13 cellular contexts compared by ENCODE assay signal in genomic region chr14:99426796-99427346, GRCh38. TPM values are rescaled to one million over a fixed set of nuclear protein-coding genes. Genes with fewer than 3 reads are reported as not detected.
DNase-seq lines count a peak whose midpoint lies in the region; ATAC-seq and TF ChIP-seq lines count a peak whose summit lies in the region.
"Had no signal": no experiment of that assay in that cellular context is flagged by ENCODE, and none has a peak within 500 bp of the region (broad histone marks: within the 10 kb centered on the region; RNA-seq: fewer than 3 reads in every experiment).

No MANE protein-coding gene starts in this region.

- peak overlapping the region; percentile 4 for H3K4ac ChIP-seq in trophoblast cell (ENCODE audit: low read depth, low read length)

- H3K36me3 Mint-ChIP-seq in GM23338 (ENCODE audit: low read depth) = peaks cover 29% of the 10 kb centered on the region
- peaks cover 8% of the 10 kb centered on the region for H3K36me3 Mint-ChIP-seq in T-helper 17 cell (ENCODE audit: low read depth)

- ATAC-seq in GM23338 (no peak), T-helper 17 cell (no peak), SK-N-SH treated with all-trans-retinoic acid at 6 μM for 48 hours (no peak)
- ATAC-seq: CD8-positive, alpha-beta T cell had no signal

- peak overlapping the region; percentile 6 for H3K18ac ChIP-seq in trophoblast cell (ENCODE audit: low read length)

- peaks cover 16% of the 10 kb centered on the region for H3K9me3 Mint-ChIP-seq in GM23338

- H3K9me2 ChIP-seq in GM23338 (ENCODE audit: insufficient read depth) = no peaks in the 10 kb centered on the region

- H2BK12ac ChIP-seq in trophoblast cell (ENCODE audit: low read length) = peak overlapping the region; percentile 9

- H3K4me3 Mint-ChIP-seq in GM23338 (no peak overlapping the region), T-helper 17 cell (no peak overlapping the region)
- H3K4me3 Mint-ChIP-seq: CD8-positive, alpha-beta T cell had no signal

- peak overlapping the region; percentile 5 for H3K14ac ChIP-seq in trophoblast cell (ENCODE audit: low read length)

- no peak overlapping the region for H2AFZ ChIP-seq in GM23338
- no peak overlapping the region for H2AFZ ChIP-seq in trophoblast cell (ENCODE audit: insufficient read depth, low read length, poor library complexity)

- peaks cover 35% of the 10 kb centered on the region for H3K79me2 ChIP-seq in GM23338 (replicated peaks; ENCODE audit: insufficient read depth)
- peaks cover 8% of the 10 kb centered on the region for H3K79me2 ChIP-seq in trophoblast cell (ENCODE audit: control insufficient read depth, insufficient read depth, low read length, poor library complexity)

- H3K9me3 ChIP-seq in T-helper 17 cell (ENCODE audit: control insufficient read depth, low read length, poor library complexity, severe bottlenecking) (no peaks in the 10 kb centered on the region), trophoblast cell (ENCODE audit: insufficient read depth, low read depth, low read length) (peaks cover 3% of the 10 kb centered on the region)

- no peak for TF ChIP-seq CTCF in GM23338 (conservative IDR thresholded peaks at IDR 0.05; ENCODE audit: low read depth in 2 of 2)

- H3K27me3 ChIP-seq in GM23338 (ENCODE audit: insufficient read depth) (no peaks in the 10 kb centered on the region), trophoblast cell (ENCODE audit: insufficient read depth, low read length) (no peaks in the 10 kb centered on the region)

- H3K27ac Mint-ChIP-seq in GM23338 (peak overlapping the region; percentile 63; the same call in 1 of the 2 replicates), T-helper 17 cell (peak overlapping the region; percentile 60)
- H3K27ac Mint-ChIP-seq: CD8-positive, alpha-beta T cell had no signal

- no peak overlapping the region for H3K23ac ChIP-seq in trophoblast cell (ENCODE audit: low read length)

- in situ Hi-C loops in KBM-7 (cut with MboI; ENCODE audit: low pct_unique_long_range_greater_than_20kb, low sequenced_read_pairs) = no loop called here

- no peak overlapping the region for H4K12ac ChIP-seq in trophoblast cell (ENCODE audit: low read depth, low read length)

- H3K9ac ChIP-seq in trophoblast cell (ENCODE audit: low read length) = no peak overlapping the region

- H3K4me2 ChIP-seq in GM23338 (no peak overlapping the region), trophoblast cell (ENCODE audit: low read length) (no peak overlapping the region)

- H2BK120ac ChIP-seq in trophoblast cell (ENCODE audit: insufficient read depth, low read length, poor library complexity) = peak overlapping the region; percentile 9

- H3K36me3 ChIP-seq in GM23338 (ENCODE audit: insufficient read depth) = peaks cover 14% of the 10 kb centered on the region
- H3K36me3 ChIP-seq in trophoblast cell (ENCODE audit: control insufficient read depth in 1 of 2, insufficient read depth in 2 of 2, low read length in 2 of 2) = peaks cover 9 to 18% of the 10 kb centered on the region in 2 experiments

- H2BK5ac ChIP-seq in trophoblast cell (ENCODE audit: low read depth, low read length, poor library complexity) = peak overlapping the region; percentile 32

- H3K4me1 ChIP-seq in GM23338 (ENCODE audit: insufficient read depth) (peaks cover 42% of the 10 kb centered on the region), trophoblast cell (ENCODE audit: control insufficient read depth in 1 of 2, insufficient read depth in 2 of 2, low read length in 2 of 2) (peaks cover 36 to 42% of the 10 kb centered on the region in 2 experiments)

- H2AK5ac ChIP-seq in trophoblast cell (ENCODE audit: low read length) = peak overlapping the region; percentile 20

- H4K91ac ChIP-seq in trophoblast cell (ENCODE audit: low read depth, low read length) = peak overlapping the region; percentile 52

- H3K4me3 ChIP-seq in GM23338 (no peak overlapping the region), trophoblast cell (ENCODE audit: low read depth, low read length) (no peak overlapping the region)

- peak overlapping the region; percentile 3 for H4K8ac ChIP-seq in trophoblast cell (ENCODE audit: low read depth, low read length)

- H3K79me1 ChIP-seq in trophoblast cell (ENCODE audit: low read length) = peaks cover 31% of the 10 kb centered on the region

- H4K20me1 ChIP-seq in GM23338 (replicated peaks; ENCODE audit: insufficient read depth) = peaks cover 6% of the 10 kb centered on the region

- no peaks in the 10 kb centered on the region for H3F3A ChIP-seq in GM23338 (replicated peaks; ENCODE audit: low read depth)

- no peak for DNase-seq in GM23338 (ENCODE audit: low spot score)
- DNase-seq in T-helper 17 cell = no peak
- peak; percentile 29 for DNase-seq in islet precursor cell
- DNase-seq in trophoblast cell = peak in 1 of 2 donors; percentile 6
- no peak for DNase-seq in AG08396 (ENCODE audit: low spot score)
- DNase-seq in KBM-7 = no peak
- DNase-seq: CD8-positive, alpha-beta T cell; MV-4-11; NCI-H1436 treated with DMSO at 0.1 percent for 48 hours; NCI-H2081 treated with DMSO at 0.1 percent for 48 hours; NCI-H226; NCI-H748 treated with DMSO at 0.1 percent for 48 hours had no signal

- H3K27me3 Mint-ChIP-seq in GM23338 (ENCODE audit: insufficient read depth, low read depth, poor library complexity) (peaks cover 6% of the 10 kb centered on the region), T-helper 17 cell (no peaks in the 10 kb centered on the region)

- H3K4me1 Mint-ChIP-seq in GM23338 (peaks cover 53% of the 10 kb centered on the region), T-helper 17 cell (peaks cover 30% of the 10 kb centered on the region)

- no CpG with 5 or more reads among the region's 12 CpGs for WGBS in trophoblast cell (ENCODE audit: extremely low coverage, insufficient coverage, insufficient read length)

- H3K27ac ChIP-seq in GM23338 (ENCODE audit: low read depth) = no peak overlapping the region
- H3K27ac ChIP-seq in trophoblast cell (ENCODE audit: low read depth, low read length) = peak overlapping the region; percentile 2

TF ChIP-seq in GM23338, 12 proteins besides CTCF, POLR2A, EP300 and RAD21 (continues in another document):
- no peak for TF ChIP-seq ETS1 (IDR thresholded peaks at IDR 0.05)

TF ChIP-seq in SK-N-SH treated with all-trans-retinoic acid at 6 μM for 48 hours, 23 proteins besides CTCF, POLR2A, EP300 and RAD21:
- no peak for TF ChIP-seq BACH2 (CRISPR knock-in tag; IDR thresholded peaks at IDR 0.05; ENCODE audit: borderline replicate concordance)
- TF ChIP-seq TOX (CRISPR knock-in tag; IDR thresholded peaks at IDR 0.05; ENCODE audit: borderline replicate concordance) = no peak
- TF ChIP-seq ZNF70 (CRISPR knock-in tag; IDR thresholded peaks at IDR 0.05) = no peak
- no peak for TF ChIP-seq ISL1 (CRISPR knock-in tag; IDR thresholded peaks at IDR 0.05)
- TF ChIP-seq ZNF8 (CRISPR knock-in tag; IDR thresholded peaks at IDR 0.05) = no peak
- TF ChIP-seq TCF4 (CRISPR knock-in tag; IDR thresholded peaks at IDR 0.05; ENCODE audit: borderline replicate concordance) = no peak
- TF ChIP-seq, protein P1, sequence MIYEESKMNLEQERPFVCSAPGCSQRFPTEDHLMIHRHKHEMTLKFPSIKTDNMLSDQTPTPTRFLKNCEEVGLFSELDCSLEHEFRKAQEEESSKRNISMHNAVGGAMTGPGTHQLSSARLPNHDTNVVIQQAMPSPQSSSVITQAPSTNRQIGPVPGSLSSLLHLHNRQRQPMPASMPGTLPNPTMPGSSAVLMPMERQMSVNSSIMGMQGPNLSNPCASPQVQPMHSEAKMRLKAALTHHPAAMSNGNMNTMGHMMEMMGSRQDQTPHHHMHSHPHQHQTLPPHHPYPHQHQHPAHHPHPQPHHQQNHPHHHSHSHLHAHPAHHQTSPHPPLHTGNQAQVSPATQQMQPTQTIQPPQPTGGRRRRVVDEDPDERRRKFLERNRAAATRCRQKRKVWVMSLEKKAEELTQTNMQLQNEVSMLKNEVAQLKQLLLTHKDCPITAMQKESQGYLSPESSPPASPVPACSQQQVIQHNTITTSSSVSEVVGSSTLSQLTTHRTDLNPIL (CRISPR knock-in tag; IDR thresholded peaks at IDR 0.05; ENCODE audit: low read depth) = no peak
- TF ChIP-seq ZFP3 (CRISPR knock-in tag; IDR thresholded peaks at IDR 0.05) = no peak
- TF ChIP-seq RARB (CRISPR knock-in tag; IDR thresholded peaks at IDR 0.05) = no peak
- TF ChIP-seq CSDC2 (CRISPR knock-in tag; IDR thresholded peaks at IDR 0.05) = no peak
- no peak for TF ChIP-seq CSRNP3 (CRISPR knock-in tag; IDR thresholded peaks at IDR 0.05)
- no peak for TF ChIP-seq ZNF565 (CRISPR knock-in tag; conservative IDR thresholded peaks at IDR 0.05; ENCODE audit: low read depth)
- no peak for TF ChIP-seq SNAI2 (CRISPR knock-in tag; IDR thresholded peaks at IDR 0.05)
- no peak for TF ChIP-seq OSR1 (CRISPR knock-in tag; IDR thresholded peaks at IDR 0.05)
- TF ChIP-seq PPARA (CRISPR knock-in tag; IDR thresholded peaks at IDR 0.05; ENCODE audit: borderline replicate concordance) = no peak

RNA-seq across cellular contexts. Expression of gene SETD3, which starts 53.8 kb away (rescaled TPM):
- total RNA-seq in GM23338 (2014; rRNA removed; shearing (Covaris generic)) = 68.0 and 76.2 TPM in 2 replicates
- polyA plus RNA-seq in GM23338 (2016; fragmentation: Nextera tagmentation; extraction: Ambion mirVana) = 35.7 and 40.7 TPM in 2 replicates
- 10 to 100 TPM; 38.2 to 47.6 TPM for total RNA-seq in T-helper 17 cell
- polyA plus RNA-seq in trophoblast cell (2013) = 81.6 and 81.8 TPM in 2 replicates

RNA-seq across cellular contexts. Expression of gene CCNK, which starts 54.3 kb away (rescaled TPM):
- 54.0 and 63.4 TPM in 2 replicates for total RNA-seq in GM23338 (2014; rRNA removed; shearing (Covaris generic))
- 57.8 and 60.6 TPM in 2 replicates for polyA plus RNA-seq in GM23338 (2016; fragmentation: Nextera tagmentation; extraction: Ambion mirVana)
- 100 to 1,000 TPM; 138 to 141 TPM for total RNA-seq in T-helper 17 cell
- polyA plus RNA-seq in trophoblast cell (2013) = 105 TPM in 2 replicates
